In the genomic region with DNA sequence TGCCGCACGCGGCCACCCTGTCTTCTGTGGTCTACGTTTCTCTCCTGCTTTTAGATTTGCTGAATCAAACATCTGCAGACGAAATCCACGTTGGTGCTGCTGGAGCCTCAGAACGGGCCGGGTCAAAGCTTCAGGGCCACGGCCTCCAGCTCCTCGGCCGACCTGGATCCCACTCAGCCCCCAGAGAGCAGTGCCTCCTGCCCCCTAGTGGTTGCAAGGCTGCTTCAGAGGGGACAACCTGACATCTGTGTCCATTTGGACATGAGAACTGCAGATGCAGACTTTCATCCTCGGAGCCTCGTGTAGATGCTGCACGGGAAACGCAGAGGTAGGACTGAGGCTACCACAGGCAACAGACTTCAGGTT, we compare ENCODE assay signal across 10 cellular contexts. TPM values are rescaled to one million over a fixed set of nuclear protein-coding genes. Genes with fewer than 3 reads are reported as not detected.
DNase-seq lines count a peak whose midpoint lies in the region; ATAC-seq and TF ChIP-seq lines count a peak whose summit lies in the region.
"Had no signal": no experiment of that assay in that cellular context is flagged by ENCODE, and none has a peak within 500 bp of the region (broad histone marks: within the 10 kb centered on the region; RNA-seq: fewer than 3 reads in every experiment).

No MANE protein-coding gene starts in this region.

- no peaks in the 10 kb centered on the region for H3K4me1 Mint-ChIP-seq in chondrocyte (ENCODE audit: low read depth)
- H3K4me1 Mint-ChIP-seq: CD4-positive, CD25-positive, alpha-beta regulatory T cell; T-cell had no signal

- H3K27me3 Mint-ChIP-seq in chondrocyte (ENCODE audit: low read depth): no peaks in the 10 kb centered on the region
- H3K27me3 Mint-ChIP-seq: CD4-positive, CD25-positive, alpha-beta regulatory T cell; T-cell had no signal

- no peak for ATAC-seq in GM18861 (IDR thresholded peaks at IDR 0.05; ENCODE audit: unreplicated experiment)
- no peak for ATAC-seq in HG03521 (IDR thresholded peaks at IDR 0.05; ENCODE audit: unreplicated experiment)
- no peak for ATAC-seq in omental fat pad (ENCODE audit: low FRiP score)

- no peak overlapping the region for H3K27ac Mint-ChIP-seq in chondrocyte (ENCODE audit: unreplicated experiment)
- H3K27ac Mint-ChIP-seq: CD4-positive, CD25-positive, alpha-beta regulatory T cell had no signal

- no peak overlapping the region for H3K4me3 ChIP-seq in NB4 (ENCODE audit: low read depth, low read length)

- H3K9me3 Mint-ChIP-seq in chondrocyte (ENCODE audit: low read depth): no peaks in the 10 kb centered on the region
- H3K9me3 Mint-ChIP-seq: T-cell had no signal

- DNase-seq in NCI-H146 (lab: John Stamatoyannopoulos, UW) (peak; percentile 25), NCI-H146 treated with DMSO at 0.1 percent for 48 hours (lab: John Stamatoyannopoulos, UW; ENCODE audit: unreplicated experiment) (no peak), NB4 (ENCODE audit: low read depth) (no peak), chondrocyte (ENCODE audit: low spot score) (no peak), middle frontal gyrus (ENCODE audit: extremely low spot score, low spot score) (peak; percentile 15), omental fat pad (ENCODE audit: low spot score) (no peak)
- DNase-seq: CD4-positive, CD25-positive, alpha-beta regulatory T cell had no signal

- peak; percentile 43 for TF ChIP-seq CTCF in NB4 (IDR thresholded peaks at IDR 0.05; ENCODE audit: low read depth, low read length)
- peak; percentile 72 for TF ChIP-seq CTCF in chondrocyte (IDR thresholded peaks at IDR 0.05)
- TF ChIP-seq CTCF in omental fat pad (IDR thresholded peaks at IDR 0.05): no peak

- H3K36me3 Mint-ChIP-seq in chondrocyte (ENCODE audit: low read depth): peaks cover 36% of the 10 kb centered on the region

- H3K4me3 Mint-ChIP-seq in chondrocyte (ENCODE audit: unreplicated experiment): no peak overlapping the region
- H3K4me3 Mint-ChIP-seq: CD4-positive, CD25-positive, alpha-beta regulatory T cell; T-cell had no signal

- no peak for TF ChIP-seq POLR2A in NB4 (IDR thresholded peaks at IDR 0.05; ENCODE audit: extremely low read depth, insufficient read length)

RNA-seq across cellular contexts. Expression of a gene that starts 23.0 kb away (rescaled TPM):
- total RNA-seq in chondrocyte: not detected in 3 replicates
- 1 to 10 TPM in 1 of 4 donors, under 1 TPM in 3; 0.32 to 1.2 (median 0.55) TPM for total RNA-seq in omental fat pad
- total RNA-seq: CD4-positive, CD25-positive, alpha-beta regulatory T cell had no signal

RNA-seq across cellular contexts. Expression of a gene that starts 55.5 kb away (rescaled TPM):
- 39.9 to 49.4 TPM (median 46.4 TPM) in 3 replicates for total RNA-seq in chondrocyte
- total RNA-seq in omental fat pad: 10 to 100 TPM; 22.3 to 37.1 (median 34.5) TPM

Comparison
In these comparisons a context has a peak if more than half of its experiments do, and no peak if none do; other contexts are left out.
1. DNase-seq: peak in NCI-H146 (single experiment) and middle frontal gyrus (single experiment); none in NCI-H146 treated with DMSO at 0.1 percent for 48 hours (single experiment), NB4 (single experiment), chondrocyte (single experiment) and omental fat pad (single experiment).
2. CTCF ChIP-seq: peak in NB4 (single experiment) and chondrocyte (single experiment); none in omental fat pad (0 of 3).